Comparison of ENCODE assay signal across 9 cellular contexts in the genomic region with DNA sequence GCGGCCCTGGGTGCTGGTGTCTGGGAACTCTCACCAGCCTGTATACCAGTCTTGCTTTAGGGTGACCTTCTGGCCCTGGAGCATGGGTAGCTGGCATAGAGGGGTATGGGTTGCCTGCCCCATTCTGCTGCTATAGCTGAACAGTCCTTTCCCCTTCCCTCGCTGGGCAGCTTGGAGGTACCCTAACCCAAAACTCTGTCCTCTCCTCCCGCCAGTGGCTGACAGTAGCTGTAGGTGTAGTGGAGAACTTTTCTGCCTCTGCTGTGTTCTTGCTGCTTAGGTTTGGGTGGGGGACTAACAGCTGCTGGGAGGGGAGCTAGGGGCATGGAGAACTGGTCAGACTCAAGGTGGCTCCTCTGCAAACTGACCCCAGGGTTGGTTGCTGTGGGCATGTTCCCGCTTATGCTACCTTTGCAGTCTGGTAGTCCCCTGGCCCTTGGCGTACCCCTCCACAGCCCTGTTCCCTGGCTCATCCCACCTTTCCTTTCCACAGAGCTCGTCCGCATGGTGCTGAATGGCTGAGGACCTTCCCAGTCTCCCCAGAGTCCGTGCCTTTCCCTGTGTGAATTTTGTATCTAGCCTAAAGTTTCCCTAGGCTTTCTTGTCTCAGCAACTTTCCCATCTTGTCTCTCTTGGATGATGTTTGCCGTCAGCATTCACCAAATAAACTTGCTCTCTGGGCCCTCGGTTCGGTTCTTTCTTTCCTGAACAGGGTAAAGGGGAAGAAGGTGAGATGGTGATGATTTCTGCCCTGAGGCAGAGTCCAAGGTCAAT.
DNase-seq lines count a peak whose midpoint lies in the region; ATAC-seq and TF ChIP-seq lines count a peak whose summit lies in the region.
"Had no signal": no experiment of that assay in that cellular context is flagged by ENCODE, and none has a peak within 500 bp of the region (broad histone marks: within the 10 kb centered on the region; RNA-seq: fewer than 3 reads in every experiment).

No MANE protein-coding gene starts in this region.

- peak overlapping the region; percentile 88 for H3K27ac Mint-ChIP-seq in stimulated activated naive CD8-positive, alpha-beta T cell treated with anti-CD3 and anti-CD28 coated beads, Interleukin-15, Interleukin-2, amounts not matched to agents 100 ng/mL and 50 ng/mL, for 24 hours

- H3K4me1 Mint-ChIP-seq in stimulated activated naive CD8-positive, alpha-beta T cell treated with anti-CD3 and anti-CD28 coated beads, Interleukin-15, Interleukin-2, amounts not matched to agents 100 ng/mL and 50 ng/mL, for 24 hours (ENCODE audit: low read depth) = peaks cover 39% of the 10 kb centered on the region

- ATAC-seq in stimulated activated naive CD8-positive, alpha-beta T cell treated with anti-CD3 and anti-CD28 coated beads, Interleukin-15, Interleukin-2, amounts not matched to agents 100 U/mL and 50 U/mL, for 24 hours = no peak
- no peak for ATAC-seq in GM21381 (IDR thresholded peaks at IDR 0.05; ENCODE audit: unreplicated experiment)
- ATAC-seq: pancreas had no signal

- no peak for TF ChIP-seq CTCF in cardiac fibroblast (IDR thresholded peaks at IDR 0.05; ENCODE audit: low read depth, low read length)

- peak overlapping the region; percentile 100 for H3K9ac ChIP-seq in muscle layer of colon (ENCODE audit: low read length)

- peaks cover 56% of the 10 kb centered on the region for H3K36me3 ChIP-seq in muscle layer of colon (ENCODE audit: insufficient read depth, low read length)

- no peaks in the 10 kb centered on the region for H3K27me3 Mint-ChIP-seq in stimulated activated naive CD8-positive, alpha-beta T cell treated with anti-CD3 and anti-CD28 coated beads, Interleukin-15, Interleukin-2, amounts not matched to agents 100 ng/mL and 50 ng/mL, for 24 hours

- peak overlapping the region; percentile 93 to 98 for H3K4me3 ChIP-seq in cardiac fibroblast (replicated peaks in 1 of 2; ENCODE audit: low read depth in 2 of 2, low read length in 2 of 2)
- peak overlapping the region; percentile 86 to 99 for H3K4me3 ChIP-seq in muscle layer of colon (ENCODE audit: low read depth in 1 of 2, low read length in 2 of 2)

- peaks cover 66% of the 10 kb centered on the region for H3K36me3 Mint-ChIP-seq in stimulated activated naive CD8-positive, alpha-beta T cell treated with anti-CD3 and anti-CD28 coated beads, Interleukin-15, Interleukin-2, amounts not matched to agents 100 ng/mL and 50 ng/mL, for 24 hours (ENCODE audit: low read depth)

- no peak for DNase-seq in stimulated activated naive CD8-positive, alpha-beta T cell treated with anti-CD3 and anti-CD28 coated beads, Interleukin-15, Interleukin-2, amounts not matched to agents 100 U/mL and 50 U/mL, for 24 hours
- DNase-seq in cardiac fibroblast (ENCODE audit: low read depth in 2 of 2) (no peak), SHP77 treated with DMSO at 0.1 percent for 48 hours (lab: John Stamatoyannopoulos, UW) (no peak), NCI-H69 (lab: John Stamatoyannopoulos, UW) (no peak), T-helper 9 cell (no peak)
- DNase-seq: pancreas had no signal

- no peaks in the 10 kb centered on the region for H3K9me3 Mint-ChIP-seq in stimulated activated naive CD8-positive, alpha-beta T cell treated with anti-CD3 and anti-CD28 coated beads, Interleukin-15, Interleukin-2, amounts not matched to agents 100 ng/mL and 50 ng/mL, for 24 hours

- H3K4me1 ChIP-seq in muscle layer of colon (ENCODE audit: insufficient read depth, low read length) = peaks cover 36% of the 10 kb centered on the region

- no peaks in the 10 kb centered on the region for H3K9me3 ChIP-seq in muscle layer of colon (ENCODE audit: low read length)
- H3K9me3 ChIP-seq: pancreas had no signal

- peak overlapping the region; percentile 98 for H3K4me3 Mint-ChIP-seq in stimulated activated naive CD8-positive, alpha-beta T cell treated with anti-CD3 and anti-CD28 coated beads, Interleukin-15, Interleukin-2, amounts not matched to agents 100 ng/mL and 50 ng/mL, for 24 hours

- no peaks in the 10 kb centered on the region for H3K27me3 ChIP-seq in muscle layer of colon (ENCODE audit: control insufficient read depth in 1 of 2, insufficient read depth in 2 of 2, low read length in 2 of 2)
- H3K27me3 ChIP-seq: pancreas had no signal

- peak overlapping the region; percentile 93 for H3K27ac ChIP-seq in muscle layer of colon (ENCODE audit: low read depth, low read length)
